ENCODE assay signal across 9 cellular contexts in genomic region chr12:114669501-114670256, GRCh38. TPM values are rescaled to one million over a fixed set of nuclear protein-coding genes. Genes with fewer than 3 reads are reported as not detected.
A peak's percentile ranks its signal among the peaks of the same experiment; 100 is the strongest.
DNase-seq lines count a peak whose midpoint lies in the region; ATAC-seq and TF ChIP-seq lines count a peak whose summit lies in the region.
"Had no signal": no experiment of that assay in that cellular context is flagged by ENCODE, and none has a peak within 500 bp of the region (broad histone marks: within the 10 kb centered on the region; RNA-seq: fewer than 3 reads in every experiment).

No MANE protein-coding gene starts in this region.

- intact Hi-C loops in prostate gland (cut with DNase I), result loop anchor here (5.0 to 10.0 kb wide), 2 partner anchors 503 to 965 kb away; no protein-coding TSS in a partner anchor

- DNase-seq in RPMI7951 (ENCODE audit: low read depth) (peak; percentile 89), fibroblast of villous mesenchyme (ENCODE audit: low read depth) (peak; percentile 79), prostate gland (ENCODE audit: low spot score) (no peak), SHP77 (lab: John Stamatoyannopoulos, UW) (no peak)
- DNase-seq: DMS 273 treated with DMSO at 0.1 percent for 48 hours had no signal

- peaks cover 0 to 8% of the 10 kb centered on the region in 2 donors for H3K36me3 ChIP-seq in prostate gland

- no peaks in the 10 kb centered on the region for H3K4me1 ChIP-seq in prostate gland (replicated peaks)

- peak overlapping the region; percentile 64 for H3K4me3 ChIP-seq in fibroblast of villous mesenchyme (ENCODE audit: low read depth, low read length)
- H3K4me3 ChIP-seq in prostate gland, result peak overlapping the region; percentile 31 to 94

- H3K27me3 ChIP-seq in prostate gland (replicated peaks; ENCODE audit: insufficient read depth), result no peaks in the 10 kb centered on the region

- no peaks in the 10 kb centered on the region for H3K9me3 ChIP-seq in prostate gland

- TF ChIP-seq CTCF in C4-2B (conservative IDR thresholded peaks at IDR 0.05), result no peak
- TF ChIP-seq CTCF in fibroblast of villous mesenchyme (IDR thresholded peaks at IDR 0.05; ENCODE audit: insufficient read depth, low read depth, low read length), result no peak
- no peak for TF ChIP-seq CTCF in prostate gland (IDR thresholded peaks at IDR 0.05)

- ATAC-seq in GM19467 (IDR thresholded peaks at IDR 0.05; ENCODE audit: unreplicated experiment), result no peak
- no peak for ATAC-seq in HG03045 (IDR thresholded peaks at IDR 0.05; ENCODE audit: unreplicated experiment)
- no peak for ATAC-seq in GM18505 (IDR thresholded peaks at IDR 0.05; ENCODE audit: unreplicated experiment)

- TF ChIP-seq POLR2A in prostate gland (IDR thresholded peaks at IDR 0.05), result no peak
- TF ChIP-seq POLR2A in GM18505 (IDR thresholded peaks at IDR 0.05; ENCODE audit: borderline replicate concordance, extremely low read depth, insufficient read depth, insufficient read length), result no peak

- peak overlapping the region; percentile 99 for H3K27ac ChIP-seq in C4-2B
- H3K27ac ChIP-seq in prostate gland, result peak overlapping the region; percentile 88 to 98

- WGBS in prostate gland, result 8% methylated on average over 28 of the region's 31 CpGs

RNA-seq across cellular contexts. Expression of gene TBX3, which starts 14.3 kb away (rescaled TPM):
- total RNA-seq in RPMI7951 (2014; rRNA removed; shearing (Covaris generic)), result 51.4 and 61.6 TPM in 2 replicates
- 109 and 114 TPM in 2 replicates for total RNA-seq in fibroblast of villous mesenchyme
- 100 to 1,000 TPM; 155 to 259 TPM for total RNA-seq in prostate gland

Comparison
In these comparisons a context has a peak if more than half of its experiments do, and no peak if none do; other contexts are left out.
1. DNase-seq: peak in RPMI7951 (single experiment) and fibroblast of villous mesenchyme (single experiment); none in prostate gland (single experiment) and SHP77 (0 of 2).